1 cellular context compared by ENCODE assay signal in the genomic region with DNA sequence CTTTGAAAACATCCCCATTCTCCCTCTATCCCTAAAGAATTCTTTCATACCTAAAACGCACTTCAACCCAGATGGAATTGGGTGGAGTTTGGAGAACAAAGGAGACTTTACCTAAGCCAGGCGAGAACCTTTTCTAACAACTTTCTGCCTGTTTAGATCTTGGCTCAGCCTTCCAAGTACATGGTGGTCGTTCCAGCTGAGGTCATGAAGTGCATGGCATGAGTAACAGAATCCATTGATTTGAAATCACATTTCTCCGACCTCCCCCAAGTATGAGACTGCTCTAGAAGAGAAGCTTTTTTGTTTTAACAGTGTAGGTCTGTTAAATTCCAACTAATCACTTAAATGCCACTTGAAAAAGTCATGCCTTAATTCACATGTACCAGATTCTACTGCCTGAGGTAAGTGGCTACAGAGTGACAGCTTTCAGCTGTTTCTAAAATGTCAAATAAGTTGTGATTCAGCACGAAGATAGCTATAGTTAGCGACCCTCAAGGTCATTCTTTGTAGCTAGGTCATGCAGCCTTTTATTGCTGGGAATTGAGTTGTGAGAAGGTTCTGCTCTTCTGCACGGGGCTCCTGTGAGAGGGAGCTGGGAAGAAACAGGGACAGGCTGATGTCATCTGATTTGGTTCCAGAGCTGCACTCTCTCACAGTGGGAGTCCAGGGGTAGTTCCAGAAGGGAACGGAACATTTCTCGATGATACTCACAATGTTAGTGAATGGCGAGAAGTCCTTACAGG.
TF ChIP-seq lines count a peak whose summit lies in the region.

No MANE protein-coding gene starts in this region.

TF ChIP-seq in WTC11, 78 proteins besides CTCF, POLR2A, EP300 and RAD21 (continued from another document):
- TF ChIP-seq, protein P1, sequence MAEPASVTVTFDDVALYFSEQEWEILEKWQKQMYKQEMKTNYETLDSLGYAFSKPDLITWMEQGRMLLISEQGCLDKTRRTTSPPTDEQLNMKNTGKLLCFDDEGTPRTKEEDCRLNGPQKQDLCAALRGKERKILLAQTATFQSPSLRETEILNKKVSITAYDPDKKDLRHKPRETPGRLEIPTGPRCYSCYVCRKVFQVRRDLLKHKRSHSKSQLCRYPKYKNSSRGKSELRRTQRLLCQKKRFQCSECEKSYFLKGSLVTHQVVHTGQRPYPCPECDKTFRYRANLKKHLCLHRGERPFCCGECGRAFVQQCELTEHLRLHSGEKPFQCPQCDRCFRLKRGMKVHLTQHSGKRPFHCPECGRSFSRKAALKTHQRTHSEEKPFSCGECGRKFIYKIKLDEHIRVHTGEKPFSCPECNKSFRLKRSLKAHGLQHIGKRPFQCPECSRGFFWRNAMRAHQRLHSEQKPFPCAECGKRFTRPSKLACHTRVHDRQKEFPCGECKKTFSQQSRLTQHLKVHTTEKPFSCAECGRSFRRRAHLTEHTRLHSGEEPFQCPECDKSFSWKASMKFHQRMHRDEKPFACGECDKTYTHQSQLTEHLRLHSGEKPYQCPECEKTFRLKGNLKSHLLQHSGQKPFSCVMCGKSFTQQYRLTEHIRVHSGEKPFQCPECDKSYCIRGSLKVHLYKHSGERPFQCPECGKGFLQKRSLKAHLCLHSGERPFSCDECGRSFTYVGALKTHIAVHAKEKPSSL (CRISPR knock-in tag; conservative IDR thresholded peaks at IDR 0.05) = no peak
- TF ChIP-seq, protein P2, sequence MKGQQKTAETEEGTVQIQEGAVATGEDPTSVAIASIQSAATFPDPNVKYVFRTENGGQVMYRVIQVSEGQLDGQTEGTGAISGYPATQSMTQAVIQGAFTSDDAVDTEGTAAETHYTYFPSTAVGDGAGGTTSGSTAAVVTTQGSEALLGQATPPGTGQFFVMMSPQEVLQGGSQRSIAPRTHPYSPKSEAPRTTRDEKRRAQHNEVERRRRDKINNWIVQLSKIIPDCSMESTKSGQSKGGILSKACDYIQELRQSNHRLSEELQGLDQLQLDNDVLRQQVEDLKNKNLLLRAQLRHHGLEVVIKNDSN (CRISPR knock-in tag; IDR thresholded peaks at IDR 0.05) = no peak
- no peak for TF ChIP-seq PRRX2 (CRISPR knock-in tag; IDR thresholded peaks at IDR 0.05)
- TF ChIP-seq, protein P3, sequence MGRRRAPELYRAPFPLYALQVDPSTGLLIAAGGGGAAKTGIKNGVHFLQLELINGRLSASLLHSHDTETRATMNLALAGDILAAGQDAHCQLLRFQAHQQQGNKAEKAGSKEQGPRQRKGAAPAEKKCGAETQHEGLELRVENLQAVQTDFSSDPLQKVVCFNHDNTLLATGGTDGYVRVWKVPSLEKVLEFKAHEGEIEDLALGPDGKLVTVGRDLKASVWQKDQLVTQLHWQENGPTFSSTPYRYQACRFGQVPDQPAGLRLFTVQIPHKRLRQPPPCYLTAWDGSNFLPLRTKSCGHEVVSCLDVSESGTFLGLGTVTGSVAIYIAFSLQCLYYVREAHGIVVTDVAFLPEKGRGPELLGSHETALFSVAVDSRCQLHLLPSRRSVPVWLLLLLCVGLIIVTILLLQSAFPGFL (CRISPR knock-in tag; IDR thresholded peaks at IDR 0.05; ENCODE audit: borderline replicate concordance) = no peak
- TF ChIP-seq ZNF423 (CRISPR knock-in tag; IDR thresholded peaks at IDR 0.05) = no peak
- TF ChIP-seq ZNF219 (CRISPR knock-in tag; IDR thresholded peaks at IDR 0.05; ENCODE audit: borderline replicate concordance) = no peak
